7 cellular contexts compared by ENCODE assay signal in genomic region chr7:97117372-97118188, GRCh38. TPM values are rescaled to one million over a fixed set of nuclear protein-coding genes. Genes with fewer than 3 reads are reported as not detected.
A peak's percentile ranks its signal among the peaks of the same experiment; 100 is the strongest.
DNase-seq lines count a peak whose midpoint lies in the region; ATAC-seq, FAIRE-seq and TF ChIP-seq lines count a peak whose summit lies in the region.

SDHAF3 (plus strand) TSS chr7:97117698; CDS start chr7:97117724, 26 bp downstream.

- H3K36me3 ChIP-seq in astrocyte (ENCODE audit: insufficient read depth, low read length) = no peaks in the 10 kb centered on the region

- H3K27ac Mint-ChIP-seq in astrocyte (ENCODE audit: unreplicated experiment) = peak within 1 kb of the TSS; percentile 95

- H3K27ac ChIP-seq in astrocyte (ENCODE audit: low read depth, low read length) = peak within 1 kb of the TSS; percentile 42

- peak within 1 kb of the TSS; percentile 94 for H3K4me3 Mint-ChIP-seq in astrocyte (ENCODE audit: unreplicated experiment)

- peak; percentile 58 for FAIRE-seq in astrocyte (lab: Jason Lieb, UNC)

- no peak for TF ChIP-seq CTCF in astrocyte (IDR thresholded peaks at IDR 0.05; ENCODE audit: insufficient read depth, low read depth, low read length)

- DNase-seq in NCI-H2029 (lab: John Stamatoyannopoulos, UW) (peak; percentile 98), T-helper 22 cell (ENCODE audit: low read depth) (peak; percentile 95), astrocyte (ENCODE audit: low read depth) (peak; percentile 95), hepatic stellate cell (ENCODE audit: low spot score) (peak; percentile 92), renal cortical epithelial cell (ENCODE audit: low read depth) (peak; percentile 92)

- H3K4me2 ChIP-seq in astrocyte (ENCODE audit: low read length) = peak within 1 kb of the TSS; percentile 98

- TF ChIP-seq POLR2A in GM18505 (IDR thresholded peaks at IDR 0.05; ENCODE audit: borderline replicate concordance, extremely low read depth, insufficient read depth, insufficient read length) = peak; percentile 94

- H3K9ac ChIP-seq in astrocyte (ENCODE audit: low read length) = peak within 1 kb of the TSS; percentile 90

- H3K27me3 Mint-ChIP-seq in astrocyte (ENCODE audit: low read depth, unreplicated experiment) = no peaks in the 10 kb centered on the region

- peaks cover 3% of the 10 kb centered on the region for H3K4me1 Mint-ChIP-seq in astrocyte (ENCODE audit: low read depth, unreplicated experiment)

- no peaks in the 10 kb centered on the region for H3K36me3 Mint-ChIP-seq in astrocyte (ENCODE audit: low read depth, unreplicated experiment)

- no peaks in the 10 kb centered on the region for H3K9me3 Mint-ChIP-seq in astrocyte (ENCODE audit: unreplicated experiment)

- ATAC-seq in GM18505 (IDR thresholded peaks at IDR 0.05; ENCODE audit: unreplicated experiment) (peak; percentile 90), HG02973 (IDR thresholded peaks at IDR 0.05; ENCODE audit: unreplicated experiment) (peak; percentile 95)

- peaks cover 5% of the 10 kb centered on the region for H3K79me2 ChIP-seq in astrocyte (ENCODE audit: insufficient read depth, low read length)

- H3K4me3 ChIP-seq in astrocyte (ENCODE audit: insufficient read depth, low read depth, low read length) = peak within 1 kb of the TSS; percentile 98

- no peaks in the 10 kb centered on the region for H4K20me1 ChIP-seq in astrocyte (ENCODE audit: insufficient read depth, low read length)

- no peaks in the 10 kb centered on the region for H3K9me3 ChIP-seq in astrocyte (ENCODE audit: insufficient read depth, low read depth, low read length)

- H2AFZ ChIP-seq in astrocyte (ENCODE audit: low read depth, low read length) = peak within 1 kb of the TSS; percentile 99

- no peaks in the 10 kb centered on the region for H3K4me1 ChIP-seq in astrocyte (ENCODE audit: insufficient read depth, low read length)

- H3K27me3 ChIP-seq in astrocyte (ENCODE audit: insufficient read depth, low read length) = no peaks in the 10 kb centered on the region

RNA-seq across cellular contexts. Expression of gene SDHAF3, which starts in this region (rescaled TPM):
- total RNA-seq in astrocyte (10.8 and 12.7 TPM in 2 replicates), renal cortical epithelial cell (6.4 and 11.6 TPM in 2 replicates)

Comparison
In these comparisons a context has a peak if more than half of its experiments do, and no peak if none do; other contexts are left out.
1. Peak in every context shown above with its lines: DNase-seq, ATAC-seq, H3K4me3 ChIP-seq and H3K27ac ChIP-seq.